In genomic region chr6:48449002-48449401, GRCh38 we compare ENCODE assay signal across 20 cellular contexts.
DNase-seq lines count a peak whose midpoint lies in the region; ATAC-seq, FAIRE-seq and TF ChIP-seq lines count a peak whose summit lies in the region.
"Had no signal": no experiment of that assay in that cellular context is flagged by ENCODE, and none has a peak within 500 bp of the region (broad histone marks: within the 10 kb centered on the region; RNA-seq: fewer than 3 reads in every experiment).

No MANE protein-coding gene starts in this region.

- peak; percentile 20; the same call in 1 of the 2 replicates for TF ChIP-seq RAD21 in Ishikawa (IDR thresholded peaks at IDR 0.05; ENCODE audit: low read depth)

- TF ChIP-seq EP300 in Ishikawa (IDR thresholded peaks at IDR 0.05; ENCODE audit: borderline replicate concordance), result no peak

- ATAC-seq in esophagus mucosa, result no peak
- ATAC-seq: effector memory CD8-positive, alpha-beta T cell had no signal

- FAIRE-seq in D721Med (lab: Jason Lieb, UNC), result no peak

- H3K27me3 ChIP-seq in kidney epithelial cell (ENCODE audit: control insufficient read depth, insufficient read depth, low read length), result no peaks in the 10 kb centered on the region
- H3K27me3 ChIP-seq: BLaER1 treated with 17β-estradiol and CSF1 and Interleukin-3, amounts not matched to agents 10 nM and 100 nM; sigmoid colon had no signal

- DNase-seq in D721Med (ENCODE audit: insufficient read length, low spot score) (no peak), cardiac fibroblast (ENCODE audit: low read depth in 2 of 2) (peak; percentile 30 to 41), kidney epithelial cell (ENCODE audit: low read depth) (no peak), NCI-H1417 treated with DMSO at 0.1 percent for 48 hours (lab: John Stamatoyannopoulos, UW) (no peak), NCI-H1105 (lab: John Stamatoyannopoulos, UW) (no peak), NCI-H2107 treated with DMSO at 0.1 percent for 48 hours (lab: John Stamatoyannopoulos, UW; ENCODE audit: unreplicated experiment) (no peak)
- DNase-seq: activated CD4-positive, alpha-beta T cell treated with anti-CD3 and anti-CD28 coated beads, Interleukin-2, amount 10 ng/mL, durations not matched to agents 24 days and 14 days; activated naive CD4-positive, alpha-beta T cell treated with anti-CD3 and anti-CD28 coated beads, Interleukin-2, amount 50 U/mL, for 16 hours; effector memory CD8-positive, alpha-beta T cell; glutamatergic neuron; NCI-H2171; NK-92 treated with Interleukin-12 subunit alpha and Interleukin-12 subunit beta, amount 100 ng/mL, for 24 hours; SIG-M5; sigmoid colon; T1000 had no signal

- H3K4me3 ChIP-seq in cardiac fibroblast (replicated peaks in 1 of 2; ENCODE audit: low read depth in 2 of 2, low read length in 2 of 2) (no peak overlapping the region), kidney epithelial cell (ENCODE audit: low read depth, low read length) (no peak overlapping the region)
- H3K4me3 ChIP-seq: BLaER1 treated with 17β-estradiol and CSF1 and Interleukin-3, amounts not matched to agents 10 nM and 100 nM; HAP-1; sigmoid colon; thoracic aorta had no signal

- no peaks in the 10 kb centered on the region for H3K36me3 ChIP-seq in kidney epithelial cell (ENCODE audit: control insufficient read depth, insufficient read depth, low read length)
- H3K36me3 ChIP-seq: BLaER1 treated with 17β-estradiol and CSF1 and Interleukin-3, amounts not matched to agents 10 nM and 100 nM; HAP-1; sigmoid colon; thoracic aorta had no signal

- peak; percentile 7 for TF ChIP-seq CTCF in D721Med (IDR thresholded peaks at IDR 0.05; ENCODE audit: insufficient read depth, missing control alignments)
- TF ChIP-seq CTCF in cardiac fibroblast (IDR thresholded peaks at IDR 0.05; ENCODE audit: low read depth, low read length), result peak; percentile 18
- TF ChIP-seq CTCF in kidney epithelial cell (IDR thresholded peaks at IDR 0.05; ENCODE audit: insufficient read depth, low read length, poor library complexity, severe bottlenecking), result peak; percentile 14

TF ChIP-seq in Ishikawa, 13 proteins besides CTCF, POLR2A, EP300 and RAD21:
- TF ChIP-seq CREB1 (IDR thresholded peaks at IDR 0.05; ENCODE audit: low read depth) (no peak), NFIC (IDR thresholded peaks at IDR 0.05) (no peak), EGR1 (IDR thresholded peaks at IDR 0.05) (no peak), TCF12 (IDR thresholded peaks at IDR 0.05; ENCODE audit: low read depth) (no peak), REST (IDR thresholded peaks at IDR 0.05; ENCODE audit: low read depth) (no peak), FOXM1 (IDR thresholded peaks at IDR 0.05; ENCODE audit: borderline replicate concordance, low read depth) (no peak)

Comparison
In these comparisons a context has a peak if more than half of its experiments do, and no peak if none do; other contexts are left out.
1. DNase-seq: peak in cardiac fibroblast (2 of 2); none in D721Med (single experiment), kidney epithelial cell (single experiment), NCI-H1417 treated with DMSO at 0.1 percent for 48 hours (single experiment), NCI-H1105 (single experiment) and NCI-H2107 treated with DMSO at 0.1 percent for 48 hours (single experiment).
2. Peak in every context shown above with its lines, with median percentiles within 50 percentile points of each other: CTCF ChIP-seq.